2 cellular contexts compared by ENCODE assay signal in genomic region chr5:133995903-133996563, GRCh38.
TF ChIP-seq lines count a peak whose summit lies in the region.

No MANE protein-coding gene starts in this region.

TF ChIP-seq in Ishikawa, 13 proteins besides CTCF, POLR2A, EP300 and RAD21 (continued from another document):
- TF ChIP-seq REST (IDR thresholded peaks at IDR 0.05; ENCODE audit: low read depth), result no peak
- no peak for TF ChIP-seq NFIC (IDR thresholded peaks at IDR 0.05)
- TF ChIP-seq FOXM1 (IDR thresholded peaks at IDR 0.05; ENCODE audit: borderline replicate concordance, low read depth), result no peak

TF ChIP-seq in GM12878, 131 proteins besides CTCF, POLR2A, EP300 and RAD21 (continued from another document):
- TF ChIP-seq, protein P1, sequence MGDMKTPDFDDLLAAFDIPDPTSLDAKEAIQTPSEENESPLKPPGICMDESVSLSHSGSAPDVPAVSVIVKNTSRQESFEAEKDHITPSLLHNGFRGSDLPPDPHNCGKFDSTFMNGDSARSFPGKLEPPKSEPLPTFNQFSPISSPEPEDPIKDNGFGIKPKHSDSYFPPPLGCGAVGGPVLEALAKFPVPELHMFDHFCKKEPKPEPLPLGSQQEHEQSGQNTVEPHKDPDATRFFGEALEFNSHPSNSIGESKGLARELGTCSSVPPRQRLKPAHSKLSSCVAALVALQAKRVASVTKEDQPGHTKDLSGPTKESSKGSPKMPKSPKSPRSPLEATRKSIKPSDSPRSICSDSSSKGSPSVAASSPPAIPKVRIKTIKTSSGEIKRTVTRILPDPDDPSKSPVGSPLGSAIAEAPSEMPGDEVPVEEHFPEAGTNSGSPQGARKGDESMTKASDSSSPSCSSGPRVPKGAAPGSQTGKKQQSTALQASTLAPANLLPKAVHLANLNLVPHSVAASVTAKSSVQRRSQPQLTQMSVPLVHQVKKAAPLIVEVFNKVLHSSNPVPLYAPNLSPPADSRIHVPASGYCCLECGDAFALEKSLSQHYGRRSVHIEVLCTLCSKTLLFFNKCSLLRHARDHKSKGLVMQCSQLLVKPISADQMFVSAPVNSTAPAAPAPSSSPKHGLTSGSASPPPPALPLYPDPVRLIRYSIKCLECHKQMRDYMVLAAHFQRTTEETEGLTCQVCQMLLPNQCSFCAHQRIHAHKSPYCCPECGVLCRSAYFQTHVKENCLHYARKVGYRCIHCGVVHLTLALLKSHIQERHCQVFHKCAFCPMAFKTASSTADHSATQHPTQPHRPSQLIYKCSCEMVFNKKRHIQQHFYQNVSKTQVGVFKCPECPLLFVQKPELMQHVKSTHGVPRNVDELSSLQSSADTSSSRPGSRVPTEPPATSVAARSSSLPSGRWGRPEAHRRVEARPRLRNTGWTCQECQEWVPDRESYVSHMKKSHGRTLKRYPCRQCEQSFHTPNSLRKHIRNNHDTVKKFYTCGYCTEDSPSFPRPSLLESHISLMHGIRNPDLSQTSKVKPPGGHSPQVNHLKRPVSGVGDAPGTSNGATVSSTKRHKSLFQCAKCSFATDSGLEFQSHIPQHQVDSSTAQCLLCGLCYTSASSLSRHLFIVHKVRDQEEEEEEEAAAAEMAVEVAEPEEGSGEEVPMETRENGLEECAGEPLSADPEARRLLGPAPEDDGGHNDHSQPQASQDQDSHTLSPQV (IDR thresholded peaks at IDR 0.05), result no peak
- TF ChIP-seq, protein P2, sequence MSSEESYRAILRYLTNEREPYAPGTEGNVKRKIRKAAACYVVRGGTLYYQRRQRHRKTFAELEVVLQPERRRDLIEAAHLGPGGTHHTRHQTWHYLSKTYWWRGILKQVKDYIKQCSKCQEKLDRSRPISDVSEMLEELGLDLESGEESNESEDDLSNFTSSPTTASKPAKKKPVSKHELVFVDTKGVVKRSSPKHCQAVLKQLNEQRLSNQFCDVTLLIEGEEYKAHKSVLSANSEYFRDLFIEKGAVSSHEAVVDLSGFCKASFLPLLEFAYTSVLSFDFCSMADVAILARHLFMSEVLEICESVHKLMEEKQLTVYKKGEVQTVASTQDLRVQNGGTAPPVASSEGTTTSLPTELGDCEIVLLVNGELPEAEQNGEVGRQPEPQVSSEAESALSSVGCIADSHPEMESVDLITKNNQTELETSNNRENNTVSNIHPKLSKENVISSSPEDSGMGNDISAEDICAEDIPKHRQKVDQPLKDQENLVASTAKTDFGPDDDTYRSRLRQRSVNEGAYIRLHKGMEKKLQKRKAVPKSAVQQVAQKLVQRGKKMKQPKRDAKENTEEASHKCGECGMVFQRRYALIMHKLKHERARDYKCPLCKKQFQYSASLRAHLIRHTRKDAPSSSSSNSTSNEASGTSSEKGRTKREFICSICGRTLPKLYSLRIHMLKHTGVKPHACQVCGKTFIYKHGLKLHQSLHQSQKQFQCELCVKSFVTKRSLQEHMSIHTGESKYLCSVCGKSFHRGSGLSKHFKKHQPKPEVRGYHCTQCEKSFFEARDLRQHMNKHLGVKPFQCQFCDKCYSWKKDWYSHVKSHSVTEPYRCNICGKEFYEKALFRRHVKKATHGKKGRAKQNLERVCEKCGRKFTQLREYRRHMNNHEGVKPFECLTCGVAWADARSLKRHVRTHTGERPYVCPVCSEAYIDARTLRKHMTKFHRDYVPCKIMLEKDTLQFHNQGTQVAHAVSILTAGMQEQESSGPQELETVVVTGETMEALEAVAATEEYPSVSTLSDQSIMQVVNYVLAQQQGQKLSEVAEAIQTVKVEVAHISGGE (CRISPR knock-in tag; IDR thresholded peaks at IDR 0.05), result no peak
- TF ChIP-seq REST (IDR thresholded peaks at IDR 0.05; ENCODE audit: low read depth, low read length), result no peak
- no peak for TF ChIP-seq BCL11A (IDR thresholded peaks at IDR 0.05; ENCODE audit: low read depth, low read length)
- TF ChIP-seq NR2F1 (conservative IDR thresholded peaks at IDR 0.05), result no peak
- TF ChIP-seq YY1 (IDR thresholded peaks at IDR 0.05; ENCODE audit: low read depth, low read length), result no peak
- TF ChIP-seq NFYA (IDR thresholded peaks at IDR 0.05; ENCODE audit: borderline replicate concordance, low read depth, low read length), result no peak
- no peak for TF ChIP-seq GATAD2B (conservative IDR thresholded peaks at IDR 0.05; ENCODE audit: low read depth)
- TF ChIP-seq ZNF24 (IDR thresholded peaks at IDR 0.05), result no peak
- no peak for TF ChIP-seq SPI1 (IDR thresholded peaks at IDR 0.05; ENCODE audit: borderline replicate concordance, insufficient read depth, low read depth, low read length)
- no peak for TF ChIP-seq SIX5 (IDR thresholded peaks at IDR 0.05; ENCODE audit: low read depth, low read length, severe bottlenecking)
- no peak for TF ChIP-seq KDM1A (IDR thresholded peaks at IDR 0.05; ENCODE audit: borderline replicate concordance)
- TF ChIP-seq NBN (IDR thresholded peaks at IDR 0.05), result no peak
